ENCODE assay signal across 12 cellular contexts in genomic region chr13:95207769-95208366, GRCh38.
DNase-seq lines count a peak whose midpoint lies in the region; ATAC-seq and TF ChIP-seq lines count a peak whose summit lies in the region.
"Had no signal": no experiment of that assay in that cellular context is flagged by ENCODE, and none has a peak within 500 bp of the region (broad histone marks: within the 10 kb centered on the region; RNA-seq: fewer than 3 reads in every experiment).

No MANE protein-coding gene starts in this region.

- POLR2A ChIA-PET in CD4-positive, alpha-beta T cell (lab: Charles Lee), result no interaction called here

- no peak overlapping the region for H3K4me3 ChIP-seq in brain microvascular endothelial cell (ENCODE audit: low read depth, low read length)

- no peaks in the 10 kb centered on the region for H3K27me3 ChIP-seq in brain microvascular endothelial cell (replicated peaks)
- no peaks in the 10 kb centered on the region for H3K27me3 ChIP-seq in CD4-positive, alpha-beta T cell (ENCODE audit: control insufficient read depth, insufficient read depth, low read length)

- H3K9me3 Mint-ChIP-seq in nephron progenitor cell, result no peaks in the 10 kb centered on the region
- H3K9me3 Mint-ChIP-seq in CD4-positive, alpha-beta T cell, result no peaks in the 10 kb centered on the region
- H3K9me3 Mint-ChIP-seq: activated naive CD4-positive, alpha-beta T cell treated with anti-CD3 and anti-CD28 coated beads, Interleukin-2, amount 50 U/mL, for 24 hours had no signal

- H3K36me3 Mint-ChIP-seq in nephron progenitor cell (ENCODE audit: low read depth), result peaks cover 46% of the 10 kb centered on the region
- peaks cover 78% of the 10 kb centered on the region for H3K36me3 Mint-ChIP-seq in CD4-positive, alpha-beta T cell (ENCODE audit: low read depth)

- no peak overlapping the region for H3K4me3 Mint-ChIP-seq in nephron progenitor cell
- no peak overlapping the region for H3K4me3 Mint-ChIP-seq in CD4-positive, alpha-beta T cell
- H3K4me3 Mint-ChIP-seq: activated naive CD4-positive, alpha-beta T cell treated with anti-CD3 and anti-CD28 coated beads, Interleukin-2, amount 50 U/mL, for 24 hours had no signal

- no peaks in the 10 kb centered on the region for H3K9me3 ChIP-seq in CD4-positive, alpha-beta T cell (ENCODE audit: control insufficient read depth, low read length)

- intact Hi-C loops in CD4-positive, alpha-beta T cell (cut with DNase I, micrococcal nuclease), result no loop called here

- TF ChIP-seq CTCF in nephron progenitor cell (IDR thresholded peaks at IDR 0.05) (no peak), brain microvascular endothelial cell (IDR thresholded peaks at IDR 0.05; ENCODE audit: low read depth, low read length, missing control alignments) (no peak)
- no peak for TF ChIP-seq CTCF in CD4-positive, alpha-beta T cell (IDR thresholded peaks at IDR 0.05)

- in situ Hi-C loops in brain microvascular endothelial cell (cut with HindIII; ENCODE audit: low pct_ligation_motif_present, low sequenced_read_pairs), result no loop called here

- no peaks in the 10 kb centered on the region for H3K36me3 ChIP-seq in brain microvascular endothelial cell (replicated peaks)

- peak overlapping the region; percentile 62 for H3K27ac Mint-ChIP-seq in nephron progenitor cell
- no peak overlapping the region for H3K27ac Mint-ChIP-seq in CD4-positive, alpha-beta T cell
- H3K27ac Mint-ChIP-seq: activated naive CD4-positive, alpha-beta T cell treated with anti-CD3 and anti-CD28 coated beads, Interleukin-2, amount 50 U/mL, for 24 hours had no signal

- ATAC-seq in GM18870 (IDR thresholded peaks at IDR 0.05; ENCODE audit: unreplicated experiment) (peak; percentile 84), GM21737 (IDR thresholded peaks at IDR 0.05; ENCODE audit: unreplicated experiment) (peak; percentile 92), HG03432 (IDR thresholded peaks at IDR 0.05; ENCODE audit: unreplicated experiment) (peak; percentile 93)
- ATAC-seq in CD4-positive, alpha-beta T cell (ENCODE audit: poor library complexity), result no peak
- ATAC-seq: activated CD4-positive, CD25-positive, alpha-beta regulatory T cell treated with anti-CD3 and anti-CD28 coated beads, Interleukin-2, amount 50 U/mL, for 24 hours had no signal

- peaks cover 4% of the 10 kb centered on the region for H3K27me3 Mint-ChIP-seq in nephron progenitor cell (ENCODE audit: low read depth, poor library complexity)
- H3K27me3 Mint-ChIP-seq in CD4-positive, alpha-beta T cell, result no peaks in the 10 kb centered on the region
- H3K27me3 Mint-ChIP-seq: activated naive CD4-positive, alpha-beta T cell treated with anti-CD3 and anti-CD28 coated beads, Interleukin-2, amount 50 U/mL, for 24 hours had no signal

- CTCF ChIA-PET in CD4-positive, alpha-beta T cell (lab: Charles Lee), result interaction anchor here (0.7 kb wide), 1 partner anchor 18 kb away, joined by 3 read pairs; no protein-coding TSS in a partner anchor

- H3K27ac ChIP-seq in brain microvascular endothelial cell, result no peak overlapping the region
- no peak overlapping the region for H3K27ac ChIP-seq in CD4-positive, alpha-beta T cell (ENCODE audit: low read depth, low read length)

- no peak for DNase-seq in nephron progenitor cell
- no peak for DNase-seq in brain microvascular endothelial cell
- no peak for DNase-seq in cerebellar cortex (ENCODE audit: low spot score)
- DNase-seq in CD4-positive, alpha-beta T cell, result no peak
- no peak for DNase-seq in NCI-H1436 (lab: John Stamatoyannopoulos, UW)
- DNase-seq: DMS53, MV-4-11 had no signal

- H3K4me1 Mint-ChIP-seq in nephron progenitor cell, result peaks cover 19% of the 10 kb centered on the region
- H3K4me1 Mint-ChIP-seq in CD4-positive, alpha-beta T cell (ENCODE audit: low read depth), result no peaks in the 10 kb centered on the region
- H3K4me1 Mint-ChIP-seq: activated naive CD4-positive, alpha-beta T cell treated with anti-CD3 and anti-CD28 coated beads, Interleukin-2, amount 50 U/mL, for 24 hours had no signal
